8 cellular contexts compared by ENCODE assay signal in genomic region chr7:130668258-130669050, GRCh38. TPM values are rescaled to one million over a fixed set of nuclear protein-coding genes. Genes with fewer than 3 reads are reported as not detected.
DNase-seq lines count a peak whose midpoint lies in the region; ATAC-seq and TF ChIP-seq lines count a peak whose summit lies in the region.

A gene with protein sequence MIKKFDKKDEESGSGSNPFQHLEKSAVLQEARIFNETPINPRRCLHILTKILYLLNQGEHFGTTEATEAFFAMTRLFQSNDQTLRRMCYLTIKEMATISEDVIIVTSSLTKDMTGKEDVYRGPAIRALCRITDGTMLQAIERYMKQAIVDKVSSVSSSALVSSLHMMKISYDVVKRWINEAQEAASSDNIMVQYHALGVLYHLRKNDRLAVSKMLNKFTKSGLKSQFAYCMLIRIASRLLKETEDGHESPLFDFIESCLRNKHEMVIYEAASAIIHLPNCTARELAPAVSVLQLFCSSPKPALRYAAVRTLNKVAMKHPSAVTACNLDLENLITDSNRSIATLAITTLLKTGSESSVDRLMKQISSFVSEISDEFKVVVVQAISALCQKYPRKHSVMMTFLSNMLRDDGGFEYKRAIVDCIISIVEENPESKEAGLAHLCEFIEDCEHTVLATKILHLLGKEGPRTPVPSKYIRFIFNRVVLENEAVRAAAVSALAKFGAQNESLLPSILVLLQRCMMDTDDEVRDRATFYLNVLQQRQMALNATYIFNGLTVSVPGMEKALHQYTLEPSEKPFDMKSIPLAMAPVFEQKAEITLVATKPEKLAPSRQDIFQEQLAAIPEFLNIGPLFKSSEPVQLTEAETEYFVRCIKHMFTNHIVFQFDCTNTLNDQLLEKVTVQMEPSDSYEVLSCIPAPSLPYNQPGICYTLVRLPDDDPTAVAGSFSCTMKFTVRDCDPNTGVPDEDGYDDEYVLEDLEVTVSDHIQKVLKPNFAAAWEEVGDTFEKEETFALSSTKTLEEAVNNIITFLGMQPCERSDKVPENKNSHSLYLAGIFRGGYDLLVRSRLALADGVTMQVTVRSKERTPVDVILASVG (minus strand): TSS chr7:130668748. CDS start chr7:130668668, 80 bp downstream.

- H3K36me3 ChIP-seq in OCI-LY3 (replicated peaks; ENCODE audit: low read depth, low read length) (no peaks in the 10 kb centered on the region), mucosa of descending colon (ENCODE audit: low read depth) (no peaks in the 10 kb centered on the region)

- ATAC-seq in GM21423 (IDR thresholded peaks at IDR 0.05; ENCODE audit: unreplicated experiment) (peak; percentile 95), mucosa of descending colon (peak; percentile 99)

- H3K4me1 ChIP-seq in OCI-LY3 (ENCODE audit: low read length) (peaks cover 15% of the 10 kb centered on the region), mucosa of descending colon (ENCODE audit: low read depth) (no peaks in the 10 kb centered on the region)

- no peaks in the 10 kb centered on the region for H3K79me2 ChIP-seq in OCI-LY3 (ENCODE audit: low read length)

- H3K27me3 ChIP-seq in OCI-LY3 (ENCODE audit: low read depth, low read length), result no peaks in the 10 kb centered on the region

- H3K9me3 ChIP-seq in OCI-LY3 (ENCODE audit: insufficient read depth, low read length) (no peaks in the 10 kb centered on the region), mucosa of descending colon (no peaks in the 10 kb centered on the region)

- H3K9ac ChIP-seq in OCI-LY3 (ENCODE audit: low read length), result peak within 1 kb of the TSS; percentile 79

- H3K27ac ChIP-seq in OCI-LY3 (ENCODE audit: low read length), result peak within 1 kb of the TSS; percentile 45

- no peaks in the 10 kb centered on the region for H4K20me1 ChIP-seq in OCI-LY3 (ENCODE audit: insufficient read depth, low read length)

- H3K4me3 ChIP-seq in OCI-LY3 (ENCODE audit: low read length) (peak within 1 kb of the TSS; percentile 83), epithelial cell of esophagus (ENCODE audit: low read length) (peak within 1 kb of the TSS; percentile 71), mucosa of descending colon (peak within 1 kb of the TSS; percentile 48)

- intact Hi-C loops in mucosa of descending colon (cut with DNase I, micrococcal nuclease), result no loop called here

- DNase-seq in DMS 273 treated with DMSO at 0.1 percent for 48 hours (lab: John Stamatoyannopoulos, UW) (peak; percentile 67), HUDEP-2 (lab: John Stamatoyannopoulos, UW; ENCODE audit: unreplicated experiment in 76 of 76) (peak in 70 of 76 experiments; percentile 6 to 80 (median 62)), activated T-cell treated with anti-CD3 and anti-CD28 coated beads for 24 hours (ENCODE audit: low read depth) (peak; percentile 76), epithelial cell of esophagus (ENCODE audit: low read depth) (peak; percentile 86), mucosa of descending colon (peak; percentile 87 to 92 (median 88))
- peak; percentile 30 to 47 for DNase-seq in stimulated activated CD8-positive, alpha-beta memory T cell treated with anti-CD3 and anti-CD28 coated beads, Interleukin-4, amount 100 ng/mL, for 1 hour (ENCODE audit: low read depth in 2 of 2, low spot score in 1 of 2)

- H3K4me2 ChIP-seq in OCI-LY3 (ENCODE audit: low read length), result peak within 1 kb of the TSS; percentile 82

- peak within 1 kb of the TSS; percentile 94 for H2AFZ ChIP-seq in OCI-LY3 (ENCODE audit: low read depth, low read length)

- no peak for TF ChIP-seq CTCF in OCI-LY3 (IDR thresholded peaks at IDR 0.05; ENCODE audit: low read depth, low read length)
- TF ChIP-seq CTCF in epithelial cell of esophagus (IDR thresholded peaks at IDR 0.05; ENCODE audit: insufficient read depth, low read depth, low read length, missing control alignments), result no peak
- no peak for TF ChIP-seq CTCF in mucosa of descending colon (IDR thresholded peaks at IDR 0.05)

RNA-seq across cellular contexts. Expression of the gene that starts here (rescaled TPM):
- total RNA-seq in mucosa of descending colon, result 10 to 100 TPM; 13.8 to 20.2 (median 16.2) TPM

Comparison
In these comparisons a context has a peak if more than half of its experiments do, and no peak if none do; other contexts are left out.
1. Peak in every context shown above with its lines: DNase-seq, ATAC-seq, H3K4me3 ChIP-seq and H3K27ac ChIP-seq.